ENCODE assay signal across 8 cellular contexts in the genomic region with DNA sequence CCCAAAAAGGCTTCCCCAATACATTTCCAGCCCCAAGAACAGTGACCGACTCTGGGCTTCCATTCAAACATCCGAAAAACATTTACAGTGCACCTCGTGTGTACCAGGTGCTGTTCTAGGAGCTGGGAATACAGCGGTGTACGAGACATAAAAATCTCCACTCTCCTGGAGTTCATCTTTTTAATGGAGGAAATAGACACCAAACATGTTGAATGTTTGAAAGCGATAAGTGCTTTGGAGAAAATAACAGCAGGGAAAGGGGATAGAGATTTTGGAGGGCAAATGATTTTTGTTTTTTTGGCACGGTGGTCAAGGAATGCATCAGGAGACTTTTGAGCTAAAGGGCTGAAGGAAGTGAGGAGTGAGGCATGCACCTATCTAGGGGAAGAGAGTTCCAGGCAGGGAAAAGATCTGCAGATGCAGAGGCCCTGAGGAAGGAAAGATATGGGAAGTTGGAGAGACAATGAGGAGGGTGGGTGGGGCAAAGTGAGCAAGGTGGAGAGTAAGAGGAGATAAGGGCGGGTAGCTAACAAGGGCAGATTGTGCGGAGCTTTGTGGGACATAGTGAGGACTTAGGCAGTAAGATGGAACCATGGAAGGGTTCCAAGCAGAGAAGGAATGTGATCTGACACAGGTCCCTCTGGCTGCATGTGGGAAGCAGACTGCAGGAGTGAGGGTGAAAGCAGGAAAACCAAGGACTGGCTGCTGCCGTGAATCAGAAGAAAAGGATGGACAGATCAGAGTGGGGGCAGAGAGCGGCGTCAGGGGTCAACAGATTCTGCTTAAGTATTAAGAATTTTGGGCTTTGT. TPM values are rescaled to one million over a fixed set of nuclear protein-coding genes. Genes with fewer than 3 reads are reported as not detected.
DNase-seq lines count a peak whose midpoint lies in the region; TF ChIP-seq lines count a peak whose summit lies in the region.

No MANE protein-coding gene starts in this region.

- H4K20me1 ChIP-seq in smooth muscle cell (ENCODE audit: low read depth), result peaks cover 27% of the 10 kb centered on the region

- H3K4me3 Mint-ChIP-seq in activated CD4-positive, alpha-beta memory T cell treated with anti-CD3 and anti-CD28 coated beads for 36 hours, result peak overlapping the region; percentile 94

- peak overlapping the region; percentile 95 for H3K4me2 ChIP-seq in smooth muscle cell

- TF ChIP-seq CTCF in right atrium auricular region (IDR thresholded peaks at IDR 0.05) (no peak), smooth muscle cell (IDR thresholded peaks at IDR 0.05; ENCODE audit: borderline replicate concordance, insufficient read depth, poor library complexity, severe bottlenecking) (no peak)

- peaks cover 20% of the 10 kb centered on the region for H3K36me3 Mint-ChIP-seq in activated CD4-positive, alpha-beta memory T cell treated with anti-CD3 and anti-CD28 coated beads for 36 hours

- peaks cover 39% of the 10 kb centered on the region for H3K4me1 Mint-ChIP-seq in activated CD4-positive, alpha-beta memory T cell treated with anti-CD3 and anti-CD28 coated beads for 36 hours (ENCODE audit: low read depth)

- H2AFZ ChIP-seq in smooth muscle cell (ENCODE audit: low read depth), result peak overlapping the region; percentile 95

- H3K9me3 ChIP-seq in right atrium auricular region, result no peaks in the 10 kb centered on the region
- H3K9me3 ChIP-seq in smooth muscle cell (replicated peaks; ENCODE audit: low read depth), result no peaks in the 10 kb centered on the region

- peaks cover 2% of the 10 kb centered on the region for H3K27me3 Mint-ChIP-seq in activated CD4-positive, alpha-beta memory T cell treated with anti-CD3 and anti-CD28 coated beads for 36 hours

- POLR2A ChIA-PET in activated CD4-positive, alpha-beta memory T cell treated with anti-CD3 and anti-CD28 coated beads for 36 hours (lab: Charles Lee), result interaction anchor here (0.8 to 3.5 kb wide), 6 partner anchors 13 to 756 kb away, joined by 3 to 20 read pairs (median 4); a partner anchor contains a TSS

- WGBS in smooth muscle cell (ENCODE audit: low lambda C conversion rate), result 59% methylated on average over 12 of the region's 12 CpGs

- H3F3A ChIP-seq in smooth muscle cell (ENCODE audit: low read depth), result no peaks in the 10 kb centered on the region

- peaks cover 41% of the 10 kb centered on the region for H3K79me2 ChIP-seq in smooth muscle cell (ENCODE audit: low read depth)

- H3K9ac ChIP-seq in smooth muscle cell (ENCODE audit: low read depth), result peak overlapping the region; percentile 58

- intact Hi-C loops in activated CD4-positive, alpha-beta memory T cell treated with anti-CD3 and anti-CD28 coated beads for 36 hours (cut with micrococcal nuclease), result loop anchor here (1.0 to 10.0 kb wide), 2 partner anchors 14 to 292 kb away; no protein-coding TSS in a partner anchor

- H3K27ac ChIP-seq in right atrium auricular region (peak overlapping the region; percentile 81 to 82), smooth muscle cell (ENCODE audit: low read depth) (peak overlapping the region; percentile 82)

- H3K4me3 ChIP-seq in right atrium auricular region, result peak overlapping the region; percentile 75
- H3K4me3 ChIP-seq in smooth muscle cell, result peak overlapping the region; percentile 77

- peak overlapping the region; percentile 90 for H3K27ac Mint-ChIP-seq in activated CD4-positive, alpha-beta memory T cell treated with anti-CD3 and anti-CD28 coated beads for 36 hours

- no peaks in the 10 kb centered on the region for H3K9me3 Mint-ChIP-seq in activated CD4-positive, alpha-beta memory T cell treated with anti-CD3 and anti-CD28 coated beads for 36 hours

- H3K4me1 ChIP-seq in right atrium auricular region (peaks cover 0 to 33% of the 10 kb centered on the region in 2 donors), smooth muscle cell (ENCODE audit: low read depth) (peaks cover 21% of the 10 kb centered on the region)

- DNase-seq in DMS79 treated with DMSO at 0.1 percent for 48 hours (lab: John Stamatoyannopoulos, UW), result peak; percentile 66
- no peak for DNase-seq in DMS79 (lab: John Stamatoyannopoulos, UW)
- no peak for DNase-seq in activated CD4-positive, alpha-beta memory T cell treated with anti-CD3 and anti-CD28 coated beads for 36 hours
- DNase-seq in right atrium auricular region (ENCODE audit: low spot score), result no peak
- DNase-seq in smooth muscle cell (lab: John Stamatoyannopoulos, UW; ENCODE audit: unreplicated experiment), result no peak
- no peak for DNase-seq in NOMO-1 (lab: John Stamatoyannopoulos, UW; ENCODE audit: unreplicated experiment in 2 of 2)
- no peak for DNase-seq in HK-2 (ENCODE audit: unreplicated experiment)
- DNase-seq in effector CD8-positive, alpha-beta T cell (lab: John Stamatoyannopoulos, UW), result no peak

- H3K36me3 ChIP-seq in right atrium auricular region, result no peaks in the 10 kb centered on the region
- H3K36me3 ChIP-seq in smooth muscle cell (ENCODE audit: low read depth), result no peaks in the 10 kb centered on the region

- H3K27me3 ChIP-seq in right atrium auricular region, result no peaks in the 10 kb centered on the region
- no peaks in the 10 kb centered on the region for H3K27me3 ChIP-seq in smooth muscle cell (ENCODE audit: low read depth)

- CTCF ChIA-PET in activated CD4-positive, alpha-beta memory T cell treated with anti-CD3 and anti-CD28 coated beads for 36 hours (lab: Charles Lee), result interaction anchor here (0.7 to 6.0 kb wide), 7 partner anchors 13 to 173 kb away, joined by 3 to 56 read pairs (median 4); a partner anchor contains a TSS

RNA-seq across cellular contexts. Expression of a gene that starts 0.7 kb away (rescaled TPM):
- 100 to 1,000 TPM; 579 to 589 TPM for total RNA-seq in activated CD4-positive, alpha-beta memory T cell treated with anti-CD3 and anti-CD28 coated beads for 36 hours
- total RNA-seq in right atrium auricular region, result 10 to 100 TPM; 63.7 to 88.5 TPM
- total RNA-seq in smooth muscle cell, result 123 and 124 TPM in 2 replicates
- 116 and 140 TPM in 2 replicates for polyA plus RNA-seq in smooth muscle cell

RNA-seq across cellular contexts. Expression of a gene that starts 12.9 kb away (rescaled TPM):
- total RNA-seq in activated CD4-positive, alpha-beta memory T cell treated with anti-CD3 and anti-CD28 coated beads for 36 hours, result 1 to 10 TPM; 4.5 to 4.8 TPM
- total RNA-seq in right atrium auricular region (10 to 100 TPM; 11.1 to 14.5 TPM), smooth muscle cell (5.3 and 9.2 TPM in 2 replicates)
- 14.1 and 18.7 TPM in 2 replicates for polyA plus RNA-seq in smooth muscle cell
